Comparison of ENCODE assay signal across 1 cellular context in genomic region chr4:102355748-102356147, GRCh38.
A peak's percentile ranks its signal among the peaks of the same experiment; 100 is the strongest.
TF ChIP-seq lines count a peak whose summit lies in the region.

No MANE protein-coding gene starts in this region.

TF ChIP-seq in K562, 482 proteins besides CTCF, POLR2A, EP300 and RAD21 (continued from another document and continues in another):
- no peak for TF ChIP-seq CHD7 (IDR thresholded peaks at IDR 0.05; ENCODE audit: low read depth, low read length)
- no peak for TF ChIP-seq SNRNP70 (optimal IDR thresholded peaks at IDR 0.05; ENCODE audit: low read depth, low read length)
- TF ChIP-seq MXD1 (CRISPR knock-in tag; IDR thresholded peaks at IDR 0.05; ENCODE audit: borderline replicate concordance, poor library complexity, severe bottlenecking): no peak
- TF ChIP-seq BCLAF1 (IDR thresholded peaks at IDR 0.05; ENCODE audit: borderline replicate concordance in 1 of 2, control insufficient read depth in 1 of 2, low read depth in 2 of 2, low read length in 1 of 2): no peak
- TF ChIP-seq SETDB1 (IDR thresholded peaks at IDR 0.05; ENCODE audit: low read length): no peak
- TF ChIP-seq FOS (IDR thresholded peaks at IDR 0.05; ENCODE audit: extremely low read depth, insufficient read length): no peak
- TF ChIP-seq THRA (IDR thresholded peaks at IDR 0.05): no peak
- no peak for TF ChIP-seq SNIP1 (IDR thresholded peaks at IDR 0.05; ENCODE audit: low read depth)
- TF ChIP-seq XRCC4 (IDR thresholded peaks at IDR 0.05; ENCODE audit: extremely low read depth, insufficient read depth, insufficient read length): no peak
- no peak for TF ChIP-seq NEUROD1 (IDR thresholded peaks at IDR 0.05; ENCODE audit: borderline replicate concordance, low read depth, low read length, partially characterized antibody)
- TF ChIP-seq FOXM1 (IDR thresholded peaks at IDR 0.05; ENCODE audit: low read depth): peak; percentile 82
- no peak for TF ChIP-seq FOXM1 (CRISPR knock-in tag; IDR thresholded peaks at IDR 0.05; ENCODE audit: low read depth)
- no peak for TF ChIP-seq ZNF655 (CRISPR knock-in tag; IDR thresholded peaks at IDR 0.05)
- TF ChIP-seq MITF (IDR thresholded peaks at IDR 0.05): no peak
- no peak for TF ChIP-seq ZNF41 (CRISPR knock-in tag; conservative IDR thresholded peaks at IDR 0.05)
- TF ChIP-seq FOXJ2 (tag; IDR thresholded peaks at IDR 0.05): no peak
- TF ChIP-seq ZNF609 (CRISPR knock-in tag; IDR thresholded peaks at IDR 0.05; ENCODE audit: borderline replicate concordance): no peak
- no peak for TF ChIP-seq ZNF134 (CRISPR knock-in tag; conservative IDR thresholded peaks at IDR 0.05)
- TF ChIP-seq NFRKB (IDR thresholded peaks at IDR 0.05; ENCODE audit: low read depth): no peak
- no peak for TF ChIP-seq SRF (CRISPR knock-in tag; IDR thresholded peaks at IDR 0.05)
- no peak for TF ChIP-seq HOMEZ (CRISPR knock-in tag; IDR thresholded peaks at IDR 0.05)
- no peak for TF ChIP-seq TARDBP (IDR thresholded peaks at IDR 0.05)
- TF ChIP-seq JUN (IDR thresholded peaks at IDR 0.05; ENCODE audit: borderline replicate concordance, low read depth, low read length): no peak
- no peak for TF ChIP-seq JUN (CRISPR knock-in tag; IDR thresholded peaks at IDR 0.05; ENCODE audit: borderline replicate concordance)
- no peak for TF ChIP-seq CBX8 (IDR thresholded peaks at IDR 0.05; ENCODE audit: borderline replicate concordance, extremely low read depth, low read depth, low read length, poor library complexity, severe bottlenecking)
- TF ChIP-seq SMARCA4 (IDR thresholded peaks at IDR 0.05): peak; percentile 68
- TF ChIP-seq U2AF1 (optimal IDR thresholded peaks at IDR 0.05; ENCODE audit: low read depth, low read length): no peak
